Comparison of ENCODE assay signal across 8 cellular contexts in the genomic region with DNA sequence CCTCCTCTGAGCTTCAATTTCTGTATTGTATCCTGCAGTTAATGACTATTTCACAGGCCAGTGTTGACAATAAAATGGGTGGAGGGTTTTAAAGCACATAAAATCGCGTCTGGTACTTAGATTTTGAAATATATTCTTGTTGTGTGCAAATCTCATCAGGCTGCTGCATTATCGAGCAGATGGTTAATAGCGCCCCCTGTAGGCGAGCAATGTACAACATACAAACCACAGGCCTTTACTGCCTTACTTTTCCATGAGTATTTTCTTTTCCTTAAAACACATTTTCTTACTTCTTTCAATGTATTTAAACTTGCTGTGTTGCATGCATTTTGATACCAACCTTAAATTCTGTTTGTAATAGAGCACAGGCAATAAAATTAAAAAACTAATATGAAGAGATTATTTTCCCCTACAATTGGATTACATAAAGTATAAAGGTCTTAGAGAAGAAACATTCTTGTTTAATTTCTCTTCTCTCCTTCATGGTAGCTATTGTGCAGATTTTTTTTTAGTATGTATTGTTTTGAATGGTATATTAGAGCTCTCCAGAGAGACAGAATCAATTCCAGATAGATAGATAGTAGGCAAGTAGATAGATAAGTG.
DNase-seq lines count a peak whose midpoint lies in the region; ATAC-seq and TF ChIP-seq lines count a peak whose summit lies in the region.

No MANE protein-coding gene starts in this region.

- H3K27ac ChIP-seq in heart right ventricle (no peak overlapping the region), PC-3 (ENCODE audit: low read length) (no peak overlapping the region)

- intact Hi-C loops in heart right ventricle (cut with DNase I): no loop called here
- intact Hi-C loops in Right ventricle myocardium inferior (cut with DNase I): no loop called here
- intact Hi-C loops in PC-3 (cut with micrococcal nuclease): loop anchor here (2.0 to 10.0 kb wide), 2 partner anchors 172 to 198 kb away; no protein-coding TSS in a partner anchor

- WGBS in heart right ventricle, 2 donors: 3 to 6% methylated on average over 5 of the region's 5 CpGs

- H3K36me3 Mint-ChIP-seq in neural crest cell (ENCODE audit: low read depth): no peaks in the 10 kb centered on the region

- H3K4me2 ChIP-seq in PC-3 (ENCODE audit: low read length): no peak overlapping the region

- no peaks in the 10 kb centered on the region for H4K20me1 ChIP-seq in PC-3 (ENCODE audit: low read length)

- H3F3A ChIP-seq in PC-3 (ENCODE audit: low read length, unreplicated experiment): no peaks in the 10 kb centered on the region

- peak in 1 of 2 donors; percentile 6 for DNase-seq in heart right ventricle
- no peak for DNase-seq in Right ventricle myocardium inferior (ENCODE audit: missing footprints)
- DNase-seq in PC-3: peak; percentile 71
- DNase-seq in epidermal melanocyte (ENCODE audit: insufficient read length, low spot score): peak; percentile 22
- peak; percentile 51 for DNase-seq in neural crest cell (ENCODE audit: low read depth, low spot score)
- DNase-seq in NCI-H2107 treated with DMSO at 0.1 percent for 48 hours (lab: John Stamatoyannopoulos, UW; ENCODE audit: unreplicated experiment): no peak

- no peaks in the 10 kb centered on the region for H3K79me2 ChIP-seq in PC-3 (ENCODE audit: low read length)

- TF ChIP-seq CTCF in heart right ventricle (IDR thresholded peaks at IDR 0.05): peak; percentile 34 to 75 (median 59)
- peak; percentile 96 for TF ChIP-seq CTCF in PC-3 (conservative IDR thresholded peaks at IDR 0.05; ENCODE audit: low read depth, low read length)
- peak; percentile 79 for TF ChIP-seq CTCF in neural crest cell (conservative IDR thresholded peaks at IDR 0.05)

- ATAC-seq in heart right ventricle: no peak
- ATAC-seq in Right ventricle myocardium inferior: no peak
- peak; percentile 82 for ATAC-seq in HG03066 (IDR thresholded peaks at IDR 0.05; ENCODE audit: low read depth, unreplicated experiment)
- peak; percentile 62 for ATAC-seq in PC-3
- ATAC-seq in HG02970 (IDR thresholded peaks at IDR 0.05; ENCODE audit: low FRiP score, unreplicated experiment): no peak

- no peak overlapping the region for H3K4me3 ChIP-seq in heart right ventricle
- H3K4me3 ChIP-seq in PC-3 (ENCODE audit: low read length): no peak overlapping the region

- peaks cover 4% of the 10 kb centered on the region for H3K4me1 Mint-ChIP-seq in neural crest cell

- H3K4me3 Mint-ChIP-seq in neural crest cell: no peak overlapping the region

- H3K9me3 ChIP-seq in heart right ventricle (no peaks in the 10 kb centered on the region), PC-3 (ENCODE audit: low read length) (no peaks in the 10 kb centered on the region)

- H3K4me1 ChIP-seq in heart right ventricle (no peaks in the 10 kb centered on the region), PC-3 (ENCODE audit: insufficient read depth, low read length) (peaks cover 7% of the 10 kb centered on the region; the same call in 1 of the 2 replicates)

- H2AFZ ChIP-seq in PC-3 (ENCODE audit: low read length): no peak overlapping the region

- no peak overlapping the region for H3K27ac Mint-ChIP-seq in neural crest cell (ENCODE audit: unreplicated experiment)

- BruUV-seq in PC-3 (replicated peaks; lab: Mats Ljungman, UMichigan): no TSS peak

- no peaks in the 10 kb centered on the region for H3K36me3 ChIP-seq in heart right ventricle
- H3K36me3 ChIP-seq in PC-3 (ENCODE audit: low read depth, low read length): no peaks in the 10 kb centered on the region

- H3K9me2 ChIP-seq in PC-3 (replicated peaks; ENCODE audit: low read length): no peaks in the 10 kb centered on the region

- no peak overlapping the region for H3K9ac ChIP-seq in PC-3 (ENCODE audit: low read length)

- POLR2A ChIA-PET in PC-3 (lab: Charles Lee; ENCODE audit: unreplicated experiment): no interaction called here

- H3K9me3 Mint-ChIP-seq in neural crest cell: peaks cover 2% of the 10 kb centered on the region

- H3K27me3 ChIP-seq in heart right ventricle: no peaks in the 10 kb centered on the region
- H3K27me3 ChIP-seq in PC-3 (ENCODE audit: low read length): no peaks in the 10 kb centered on the region

- CTCF ChIA-PET in PC-3 (lab: Charles Lee): no interaction called here

- no peaks in the 10 kb centered on the region for H3K27me3 Mint-ChIP-seq in neural crest cell (ENCODE audit: low read depth)

Comparison
In these comparisons a context has a peak if more than half of its experiments do, and no peak if none do; other contexts are left out.
1. ATAC-seq: peak in HG03066 (single experiment) and PC-3 (single experiment); none in heart right ventricle (0 of 8), Right ventricle myocardium inferior (single experiment) and HG02970 (single experiment).
2. DNase-seq: peak in PC-3 (single experiment), epidermal melanocyte (single experiment) and neural crest cell (single experiment); none in Right ventricle myocardium inferior (single experiment) and NCI-H2107 treated with DMSO at 0.1 percent for 48 hours (single experiment).
3. Peak in every context shown above with its lines, with median percentiles within 50 percentile points of each other: CTCF ChIP-seq.